In the genomic region with DNA sequence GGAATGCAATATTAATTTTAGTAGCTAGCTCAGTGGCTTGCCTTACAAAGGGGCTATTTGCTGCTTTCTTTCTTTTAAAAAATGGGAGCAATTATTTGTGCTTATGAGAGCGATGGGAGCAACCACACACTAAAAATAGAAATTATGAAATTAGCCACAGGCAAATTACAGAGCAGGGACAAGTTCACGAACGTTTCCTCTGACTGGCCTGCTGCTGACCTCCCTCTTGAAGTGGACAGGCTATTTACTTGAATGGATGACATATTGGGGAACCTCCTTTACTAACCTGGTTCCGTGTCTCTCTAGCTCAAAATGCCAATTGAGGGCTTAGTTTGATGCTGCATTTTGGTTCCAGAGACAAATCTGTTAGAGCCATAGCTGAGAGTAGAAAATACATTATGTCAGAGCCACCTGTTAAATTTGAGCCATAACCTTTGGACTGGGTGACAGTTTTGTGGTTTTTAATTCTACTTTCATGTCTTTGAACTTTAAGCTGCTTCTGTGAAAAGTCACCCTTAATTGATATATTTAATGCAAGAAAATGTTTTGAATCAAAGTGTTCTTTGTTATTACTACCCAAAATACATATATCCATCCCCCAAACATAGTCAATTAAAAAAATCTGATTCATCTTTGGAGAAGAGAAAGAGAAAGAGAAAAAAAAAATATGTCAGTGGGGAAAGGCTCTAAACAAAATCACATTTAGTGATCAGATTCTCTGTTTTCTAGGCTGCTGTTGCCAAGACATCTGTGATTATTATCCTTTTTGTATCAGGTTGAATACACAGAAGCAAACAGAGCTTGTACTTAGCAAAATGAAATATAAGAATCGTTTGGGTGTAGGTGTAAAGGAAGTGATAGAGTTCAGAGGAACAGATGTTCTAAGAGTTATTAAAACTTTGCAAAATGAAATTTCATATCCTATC, we compare ENCODE assay signal across 11 cellular contexts.
DNase-seq lines count a peak whose midpoint lies in the region; ATAC-seq and TF ChIP-seq lines count a peak whose summit lies in the region.
"Had no signal": no experiment of that assay in that cellular context is flagged by ENCODE, and none has a peak within 500 bp of the region (broad histone marks: within the 10 kb centered on the region; RNA-seq: fewer than 3 reads in every experiment).

No MANE protein-coding gene starts in this region.

- no peak for TF ChIP-seq CTCF in dorsolateral prefrontal cortex (IDR thresholded peaks at IDR 0.05 in 54 of 56, conservative IDR thresholded peaks at IDR 0.05 in 2 of 56; ENCODE audit: low read depth in 1 of 56, partially characterized antibody in 56 of 56)

- peak; percentile 80 for DNase-seq in kidney glomerular epithelial cell (lab: John Stamatoyannopoulos, UW)
- no peak for DNase-seq in dorsolateral prefrontal cortex
- no peak for DNase-seq in activated CD4-positive, alpha-beta T cell treated with anti-CD3 and anti-CD28 coated beads, Interleukin-2, amount 50 U/mL, for 4 hours
- DNase-seq in NCI-H187 treated with DMSO at 0.1 percent for 48 hours (lab: John Stamatoyannopoulos, UW), result no peak
- DNase-seq: Karpas-422; NK-92 treated with Interleukin-12 subunit alpha and Interleukin-12 subunit beta, amount 100 ng/mL, for 24 hours; stimulated activated CD8-positive, alpha-beta memory T cell treated with anti-CD3 and anti-CD28 coated beads, Interleukin-4, amount 100 ng/mL, for 48 hours had no signal

- peak; percentile 52 for ATAC-seq in GM18520 (IDR thresholded peaks at IDR 0.05; ENCODE audit: unreplicated experiment)
- peak; percentile 61 for ATAC-seq in GM21515 (IDR thresholded peaks at IDR 0.05; ENCODE audit: unreplicated experiment)
- peak; percentile 56 for ATAC-seq in HG03521 (IDR thresholded peaks at IDR 0.05; ENCODE audit: unreplicated experiment)
- ATAC-seq in HG03095 (IDR thresholded peaks at IDR 0.05; ENCODE audit: unreplicated experiment), result no peak

- no peak overlapping the region for H3K27ac ChIP-seq in dorsolateral prefrontal cortex

- intact Hi-C loops in dorsolateral prefrontal cortex (cut with DNase I), result no loop called here

- no peak overlapping the region for H3K4me3 ChIP-seq in dorsolateral prefrontal cortex

- no peaks in the 10 kb centered on the region for H3K27me3 ChIP-seq in dorsolateral prefrontal cortex
